25 cellular contexts compared by ENCODE assay signal in genomic region chr9:14281136-14281795, GRCh38. TPM values are rescaled to one million over a fixed set of nuclear protein-coding genes. Genes with fewer than 3 reads are reported as not detected.
DNase-seq lines count a peak whose midpoint lies in the region; ATAC-seq and TF ChIP-seq lines count a peak whose summit lies in the region.
"Had no signal": no experiment of that assay in that cellular context is flagged by ENCODE, and none has a peak within 500 bp of the region (broad histone marks: within the 10 kb centered on the region; RNA-seq: fewer than 3 reads in every experiment).

No MANE protein-coding gene starts in this region.

- POLR2A ChIA-PET in activated CD8-positive, alpha-beta T cell treated with anti-CD3 and anti-CD28 coated beads for 36 hours (lab: Charles Lee) = no interaction called here

- no peak overlapping the region for H3K27ac ChIP-seq in ACC112 (ENCODE audit: low read depth, low read length)
- peak overlapping the region; percentile 74 for H3K27ac ChIP-seq in SJCRH30
- H3K27ac ChIP-seq: breast epithelium, dorsolateral prefrontal cortex, RWPE1, upper lobe of left lung had no signal

- no peak for TF ChIP-seq CTCF in activated CD8-positive, alpha-beta T cell treated with anti-CD3 and anti-CD28 coated beads for 36 hours (IDR thresholded peaks at IDR 0.05)

- in situ Hi-C loops in HAP-1 (cut with MboI; ENCODE audit: low sequenced_read_pairs) = no loop called here

- peaks cover 75% of the 10 kb centered on the region for H3K4me1 ChIP-seq in ACC112 (ENCODE audit: control insufficient read depth, insufficient read depth, low read length, unreplicated experiment)
- H3K4me1 ChIP-seq in SJCRH30 = peaks cover 49% of the 10 kb centered on the region
- peaks cover 25% of the 10 kb centered on the region for H3K4me1 ChIP-seq in HAP-1

- H3K27ac Mint-ChIP-seq in activated CD8-positive, alpha-beta T cell treated with anti-CD3 and anti-CD28 coated beads for 36 hours = no peak overlapping the region
- H3K27ac Mint-ChIP-seq in activated naive CD8-positive, alpha-beta T cell treated with anti-CD3 and anti-CD28 coated beads, Interleukin-2, amount 50 U/mL, for 24 hours = no peak overlapping the region
- no peak overlapping the region for H3K27ac Mint-ChIP-seq in activated CD8-positive, alpha-beta memory T cell treated with anti-CD3 and anti-CD28 coated beads, Interleukin-2, amount 10 ng/mL, durations not matched to agents 7 days and 5 days
- H3K27ac Mint-ChIP-seq: activated naive CD4-positive, alpha-beta T cell treated with anti-CD3 and anti-CD28 coated beads, Interleukin-2, amount 50 U/mL, for 72 hours; CD4-positive, alpha-beta memory T cell; HFFc6; naive thymus-derived CD4-positive, alpha-beta T cell; stimulated activated naive CD8-positive, alpha-beta T cell treated with anti-CD3 and anti-CD28 coated beads, Interleukin-15, amount 100 ng/mL, for 72 hours; T-cell had no signal

- peaks cover 91% of the 10 kb centered on the region for H3K79me2 ChIP-seq in ACC112 (ENCODE audit: control insufficient read depth, insufficient read depth, low read length, unreplicated experiment)

- no peak for ATAC-seq in activated CD8-positive, alpha-beta T cell treated with anti-CD3 and anti-CD28 coated beads for 36 hours
- no peak for ATAC-seq in activated naive CD8-positive, alpha-beta T cell treated with anti-CD3 and anti-CD28 coated beads, Interleukin-2, amount 50 U/mL, for 24 hours
- no peak for ATAC-seq in activated CD8-positive, alpha-beta memory T cell treated with anti-CD3 and anti-CD28 coated beads, Interleukin-2, amount 10 ng/mL, durations not matched to agents 7 days and 5 days
- ATAC-seq: activated naive CD4-positive, alpha-beta T cell treated with anti-CD3 and anti-CD28 coated beads, Interleukin-2, amount 50 U/mL, for 72 hours; naive thymus-derived CD4-positive, alpha-beta T cell; stimulated activated naive CD8-positive, alpha-beta T cell treated with anti-CD3 and anti-CD28 coated beads, Interleukin-15, amount 100 ng/mL, for 72 hours; T-cell had no signal

- DNase-seq in H4 (ENCODE audit: low spot score) (peak; percentile 49), SJCRH30 (peak; percentile 30 to 63), iris pigment epithelial cell (ENCODE audit: low read depth) (peak; percentile 28), HAP-1 (ENCODE audit: low spot score in 2 of 2) (no peak)
- no peak for DNase-seq in activated CD8-positive, alpha-beta T cell treated with anti-CD3 and anti-CD28 coated beads for 36 hours
- no peak for DNase-seq in activated naive CD8-positive, alpha-beta T cell treated with anti-CD3 and anti-CD28 coated beads, Interleukin-2, amount 50 U/mL, for 24 hours
- DNase-seq in activated CD8-positive, alpha-beta memory T cell treated with anti-CD3 and anti-CD28 coated beads, Interleukin-2, amount 10 ng/mL, durations not matched to agents 7 days and 5 days = no peak
- DNase-seq: activated CD8-positive, alpha-beta memory T cell treated with anti-CD3 and anti-CD28 coated beads for 24 hours; CD4-positive, alpha-beta memory T cell; dorsolateral prefrontal cortex; glutamatergic neuron; HFFc6; Karpas-422; naive thymus-derived CD4-positive, alpha-beta T cell; NCI-H226; NK-92 treated with Interleukin-12 subunit alpha and Interleukin-12 subunit beta, amount 100 ng/mL, for 24 hours; stimulated activated CD4-positive, alpha-beta T cell treated with anti-CD3 and anti-CD28 coated beads, Interleukin-2, amount 100 ng/mL, for 24 hours; stimulated activated naive CD8-positive, alpha-beta T cell treated with anti-CD3 and anti-CD28 coated beads, Interleukin-15, amount 100 ng/mL, for 72 hours; T-cell; upper lobe of left lung had no signal

- no peaks in the 10 kb centered on the region for H3K4me1 Mint-ChIP-seq in activated CD8-positive, alpha-beta T cell treated with anti-CD3 and anti-CD28 coated beads for 36 hours (ENCODE audit: low read depth)
- no peaks in the 10 kb centered on the region for H3K4me1 Mint-ChIP-seq in activated naive CD8-positive, alpha-beta T cell treated with anti-CD3 and anti-CD28 coated beads, Interleukin-2, amount 50 U/mL, for 24 hours
- no peaks in the 10 kb centered on the region for H3K4me1 Mint-ChIP-seq in activated CD8-positive, alpha-beta memory T cell treated with anti-CD3 and anti-CD28 coated beads, Interleukin-2, amount 10 ng/mL, durations not matched to agents 7 days and 5 days
- H3K4me1 Mint-ChIP-seq: CD4-positive, alpha-beta memory T cell; naive thymus-derived CD4-positive, alpha-beta T cell; stimulated activated naive CD8-positive, alpha-beta T cell treated with anti-CD3 and anti-CD28 coated beads, Interleukin-15, amount 100 ng/mL, for 72 hours; T-cell had no signal

- H3K36me3 ChIP-seq in ACC112 (ENCODE audit: insufficient read depth, low read length) = no peaks in the 10 kb centered on the region
- no peaks in the 10 kb centered on the region; the same call in 1 of the 2 replicates for H3K36me3 ChIP-seq in SJCRH30
- H3K36me3 ChIP-seq in HAP-1 (replicated peaks) = no peaks in the 10 kb centered on the region
- H3K36me3 ChIP-seq: breast epithelium, upper lobe of left lung had no signal

- CTCF ChIA-PET in activated CD8-positive, alpha-beta T cell treated with anti-CD3 and anti-CD28 coated beads for 36 hours (lab: Charles Lee) = no interaction called here
- CTCF ChIA-PET in activated CD8-positive, alpha-beta memory T cell treated with anti-CD3 and anti-CD28 coated beads, Interleukin-2, amount 10 ng/mL, durations not matched to agents 7 days and 5 days (lab: Charles Lee) = no interaction called here

- intact Hi-C loops in activated CD8-positive, alpha-beta T cell treated with anti-CD3 and anti-CD28 coated beads for 36 hours (cut with micrococcal nuclease) = no loop called here

- H2AFZ ChIP-seq in ACC112 (ENCODE audit: low read length, unreplicated experiment) = no peak overlapping the region

- no peaks in the 10 kb centered on the region for H3K27me3 ChIP-seq in ACC112 (ENCODE audit: insufficient read depth, low read length)
- no peaks in the 10 kb centered on the region for H3K27me3 ChIP-seq in SJCRH30
- H3K27me3 ChIP-seq in HAP-1 (ENCODE audit: low read depth) = no peaks in the 10 kb centered on the region
- H3K27me3 ChIP-seq: breast epithelium, dorsolateral prefrontal cortex, upper lobe of left lung had no signal

- H3K9me3 Mint-ChIP-seq in activated CD8-positive, alpha-beta T cell treated with anti-CD3 and anti-CD28 coated beads for 36 hours = no peaks in the 10 kb centered on the region
- no peaks in the 10 kb centered on the region for H3K9me3 Mint-ChIP-seq in activated naive CD8-positive, alpha-beta T cell treated with anti-CD3 and anti-CD28 coated beads, Interleukin-2, amount 50 U/mL, for 24 hours
- no peaks in the 10 kb centered on the region for H3K9me3 Mint-ChIP-seq in activated CD8-positive, alpha-beta memory T cell treated with anti-CD3 and anti-CD28 coated beads, Interleukin-2, amount 10 ng/mL, durations not matched to agents 7 days and 5 days (ENCODE audit: low read depth)
- H3K9me3 Mint-ChIP-seq: activated naive CD4-positive, alpha-beta T cell treated with anti-CD3 and anti-CD28 coated beads, Interleukin-2, amount 50 U/mL, for 72 hours; CD4-positive, alpha-beta memory T cell; HFFc6; stimulated activated naive CD8-positive, alpha-beta T cell treated with anti-CD3 and anti-CD28 coated beads, Interleukin-15, amount 100 ng/mL, for 72 hours; T-cell had no signal

- H3K4me3 Mint-ChIP-seq in activated CD8-positive, alpha-beta T cell treated with anti-CD3 and anti-CD28 coated beads for 36 hours = no peak overlapping the region
- H3K4me3 Mint-ChIP-seq in activated naive CD8-positive, alpha-beta T cell treated with anti-CD3 and anti-CD28 coated beads, Interleukin-2, amount 50 U/mL, for 24 hours = no peak overlapping the region
- no peak overlapping the region for H3K4me3 Mint-ChIP-seq in activated CD8-positive, alpha-beta memory T cell treated with anti-CD3 and anti-CD28 coated beads, Interleukin-2, amount 10 ng/mL, durations not matched to agents 7 days and 5 days
- H3K4me3 Mint-ChIP-seq: CD4-positive, alpha-beta memory T cell; HFFc6; naive thymus-derived CD4-positive, alpha-beta T cell; stimulated activated naive CD8-positive, alpha-beta T cell treated with anti-CD3 and anti-CD28 coated beads, Interleukin-15, amount 100 ng/mL, for 72 hours; T-cell had no signal

- peaks cover 5% of the 10 kb centered on the region for H3K27me3 Mint-ChIP-seq in activated CD8-positive, alpha-beta T cell treated with anti-CD3 and anti-CD28 coated beads for 36 hours
- peaks cover 4% of the 10 kb centered on the region for H3K27me3 Mint-ChIP-seq in activated naive CD8-positive, alpha-beta T cell treated with anti-CD3 and anti-CD28 coated beads, Interleukin-2, amount 50 U/mL, for 24 hours
- H3K27me3 Mint-ChIP-seq in activated CD8-positive, alpha-beta memory T cell treated with anti-CD3 and anti-CD28 coated beads, Interleukin-2, amount 10 ng/mL, durations not matched to agents 7 days and 5 days = peaks cover 5% of the 10 kb centered on the region

- H3K4me3 ChIP-seq in ACC112 (ENCODE audit: low read depth, low read length) = peak overlapping the region; percentile 54
- no peak overlapping the region for H3K4me3 ChIP-seq in SJCRH30
- no peak overlapping the region for H3K4me3 ChIP-seq in HAP-1
- H3K4me3 ChIP-seq: breast epithelium, dorsolateral prefrontal cortex, lung, upper lobe of left lung had no signal

- no peaks in the 10 kb centered on the region for H3K36me3 Mint-ChIP-seq in activated CD8-positive, alpha-beta T cell treated with anti-CD3 and anti-CD28 coated beads for 36 hours (ENCODE audit: low read depth)
- no peaks in the 10 kb centered on the region for H3K36me3 Mint-ChIP-seq in activated naive CD8-positive, alpha-beta T cell treated with anti-CD3 and anti-CD28 coated beads, Interleukin-2, amount 50 U/mL, for 24 hours (ENCODE audit: low read depth)
- no peaks in the 10 kb centered on the region for H3K36me3 Mint-ChIP-seq in activated CD8-positive, alpha-beta memory T cell treated with anti-CD3 and anti-CD28 coated beads, Interleukin-2, amount 10 ng/mL, durations not matched to agents 7 days and 5 days
- H3K36me3 Mint-ChIP-seq: activated naive CD4-positive, alpha-beta T cell treated with anti-CD3 and anti-CD28 coated beads, Interleukin-2, amount 50 U/mL, for 72 hours; CD4-positive, alpha-beta memory T cell; naive thymus-derived CD4-positive, alpha-beta T cell; T-cell had no signal

- H3K9me3 ChIP-seq in SJCRH30 (replicated peaks) = no peaks in the 10 kb centered on the region
- no peaks in the 10 kb centered on the region for H3K9me3 ChIP-seq in HAP-1
- H3K9me3 ChIP-seq: breast epithelium, upper lobe of left lung had no signal

RNA-seq across cellular contexts. Expression of gene NFIB, which starts 32.7 kb away (rescaled TPM):
- 10.2 and 11.3 TPM in 2 replicates for total RNA-seq in H4 (2014; rRNA removed; shearing (Covaris generic))
- 44.7 and 48.1 TPM in 2 replicates for total RNA-seq in SJCRH30 (2014; rRNA removed; shearing (Covaris generic))
- total RNA-seq in activated CD8-positive, alpha-beta T cell treated with anti-CD3 and anti-CD28 coated beads for 36 hours = not detected
- not detected for total RNA-seq in activated CD8-positive, alpha-beta memory T cell treated with anti-CD3 and anti-CD28 coated beads, Interleukin-2, amount 10 ng/mL, durations not matched to agents 7 days and 5 days
- total RNA-seq: activated naive CD4-positive, alpha-beta T cell treated with anti-CD3 and anti-CD28 coated beads, Interleukin-2, amount 50 U/mL, for 72 hours; CD4-positive, alpha-beta memory T cell had no signal

Comparison
In these comparisons a context has a peak if more than half of its experiments do, and no peak if none do; other contexts are left out.
1. DNase-seq: peak in H4 (single experiment), SJCRH30 (2 of 2) and iris pigment epithelial cell (single experiment); none in activated CD8-positive, alpha-beta T cell treated with anti-CD3 and anti-CD28 coated beads for 36 hours (single experiment), activated naive CD8-positive, alpha-beta T cell treated with anti-CD3 and anti-CD28 coated beads, Interleukin-2, amount 50 U/mL, for 24 hours (single experiment), activated CD8-positive, alpha-beta memory T cell treated with anti-CD3 and anti-CD28 coated beads, Interleukin-2, amount 10 ng/mL, durations not matched to agents 7 days and 5 days (single experiment) and HAP-1 (0 of 2).